ENCODE assay signal across 2 cellular contexts in the genomic region with DNA sequence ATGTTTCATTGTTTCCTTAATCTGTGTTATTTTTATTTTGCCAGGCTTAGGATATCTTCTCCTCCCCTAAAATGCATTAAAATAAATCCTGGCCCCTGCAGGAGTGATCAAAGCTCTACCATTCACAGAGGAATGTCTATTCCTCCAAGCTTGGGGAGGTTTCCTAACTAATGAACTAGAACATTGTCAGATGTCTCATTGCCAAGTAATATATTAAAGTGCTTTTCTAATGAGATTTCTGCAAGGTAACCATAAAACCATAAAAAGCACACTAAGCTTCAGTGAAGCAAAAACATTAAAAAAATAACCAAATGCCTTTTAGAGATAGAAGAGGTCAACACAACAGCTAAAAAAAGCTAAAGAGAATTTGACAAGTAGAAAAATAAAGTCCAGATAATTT.
TF ChIP-seq lines count a peak whose summit lies in the region.

No MANE protein-coding gene starts in this region.

TF ChIP-seq in A549, 52 proteins besides CTCF, POLR2A, EP300 and RAD21:
- no peak for TF ChIP-seq GATA3 (IDR thresholded peaks at IDR 0.05; ENCODE audit: borderline replicate concordance)
- TF ChIP-seq NR3C1 (IDR thresholded peaks at IDR 0.05) = no peak
- no peak for TF ChIP-seq KDM5A (IDR thresholded peaks at IDR 0.05)
- no peak for TF ChIP-seq POLR2AphosphoS2 (conservative IDR thresholded peaks at IDR 0.05; ENCODE audit: low read length)

TF ChIP-seq in IMR-90, 13 proteins besides CTCF, POLR2A, EP300 and RAD21:
- TF ChIP-seq MAZ (IDR thresholded peaks at IDR 0.05; ENCODE audit: borderline replicate concordance, low read depth, low read length) = no peak
- no peak for TF ChIP-seq MXI1 (IDR thresholded peaks at IDR 0.05; ENCODE audit: borderline replicate concordance, low read depth, low read length)
